Comparison of ENCODE assay signal across 15 cellular contexts in genomic region chr3:8488877-8489865, GRCh38. TPM values are rescaled to one million over a fixed set of nuclear protein-coding genes. Genes with fewer than 3 reads are reported as not detected.
DNase-seq lines count a peak whose midpoint lies in the region; ATAC-seq and TF ChIP-seq lines count a peak whose summit lies in the region.
"Had no signal": no experiment of that assay in that cellular context is flagged by ENCODE, and none has a peak within 500 bp of the region (broad histone marks: within the 10 kb centered on the region; RNA-seq: fewer than 3 reads in every experiment).

No MANE protein-coding gene starts in this region.

- H3K27ac ChIP-seq in gastroesophageal sphincter (peak overlapping the region in 3 of 4 donors; percentile 57 to 79 (median 76)), thoracic aorta (peak overlapping the region; percentile 92 to 96)

- no peak overlapping the region for H3K27ac Mint-ChIP-seq in activated T-helper 17 cell treated with anti-CD3 and anti-CD28 coated beads, Interleukin-2, amount 50 U/mL, for 72 hours
- H3K27ac Mint-ChIP-seq: activated CD4-positive, alpha-beta T cell treated with anti-CD3 and anti-CD28 coated beads, Interleukin-2, amount 10 ng/mL, durations not matched to agents 24 days and 14 days; CD4-positive, alpha-beta memory T cell; memory B cell; T-helper 17 cell had no signal

- H3K27me3 ChIP-seq in gastroesophageal sphincter (no peaks in the 10 kb centered on the region), thoracic aorta (replicated peaks; ENCODE audit: insufficient read depth) (no peaks in the 10 kb centered on the region)

- ATAC-seq in gastroesophageal sphincter (peak; percentile 48), thoracic aorta (ENCODE audit: insufficient number of reproducible peaks, low FRiP score, low read depth) (peak; percentile 24), HG02973 (IDR thresholded peaks at IDR 0.05; ENCODE audit: unreplicated experiment) (no peak), HG02610 (IDR thresholded peaks at IDR 0.05; ENCODE audit: unreplicated experiment) (no peak)
- ATAC-seq in activated T-helper 17 cell treated with anti-CD3 and anti-CD28 coated beads, Interleukin-2, amount 50 U/mL, for 72 hours (replicated peaks), result no peak
- ATAC-seq: T-helper 17 cell had no signal

- H3K4me3 ChIP-seq in NB4 (ENCODE audit: low read depth, low read length) (no peak overlapping the region), gastroesophageal sphincter (no peak overlapping the region), thoracic aorta (no peak overlapping the region)

- no peak for TF ChIP-seq EP300 in gastroesophageal sphincter (IDR thresholded peaks at IDR 0.05)

- TF ChIP-seq CTCF in NB4 (IDR thresholded peaks at IDR 0.05; ENCODE audit: low read depth, low read length) (no peak), gastroesophageal sphincter (IDR thresholded peaks at IDR 0.05) (no peak), thoracic aorta (IDR thresholded peaks at IDR 0.05) (no peak)

- no peaks in the 10 kb centered on the region for H3K4me1 Mint-ChIP-seq in activated T-helper 17 cell treated with anti-CD3 and anti-CD28 coated beads, Interleukin-2, amount 50 U/mL, for 72 hours
- H3K4me1 Mint-ChIP-seq: activated CD4-positive, alpha-beta T cell treated with anti-CD3 and anti-CD28 coated beads, Interleukin-2, amount 10 ng/mL, durations not matched to agents 24 days and 14 days; memory B cell; T-helper 17 cell had no signal

- no peaks in the 10 kb centered on the region for H3K9me3 Mint-ChIP-seq in activated T-helper 17 cell treated with anti-CD3 and anti-CD28 coated beads, Interleukin-2, amount 50 U/mL, for 72 hours
- H3K9me3 Mint-ChIP-seq: activated CD4-positive, alpha-beta T cell treated with anti-CD3 and anti-CD28 coated beads, Interleukin-2, amount 10 ng/mL, durations not matched to agents 24 days and 14 days; memory B cell had no signal

- H3K4me1 ChIP-seq in gastroesophageal sphincter (peaks cover 0 to 29% (median 7%) of the 10 kb centered on the region in 3 donors), thoracic aorta (ENCODE audit: control insufficient read depth in 1 of 2, low read depth in 2 of 2) (peaks cover 23 to 84% of the 10 kb centered on the region in 2 donors)

- no peak for TF ChIP-seq POLR2A in NB4 (IDR thresholded peaks at IDR 0.05; ENCODE audit: extremely low read depth, insufficient read length)
- no peak for TF ChIP-seq POLR2A in gastroesophageal sphincter (IDR thresholded peaks at IDR 0.05)

- no peaks in the 10 kb centered on the region for H3K36me3 ChIP-seq in gastroesophageal sphincter
- no peaks in the 10 kb centered on the region for H3K36me3 ChIP-seq in thoracic aorta

- no peak overlapping the region for H3K4me3 Mint-ChIP-seq in activated T-helper 17 cell treated with anti-CD3 and anti-CD28 coated beads, Interleukin-2, amount 50 U/mL, for 72 hours
- H3K4me3 Mint-ChIP-seq: activated CD4-positive, alpha-beta T cell treated with anti-CD3 and anti-CD28 coated beads, Interleukin-2, amount 10 ng/mL, durations not matched to agents 24 days and 14 days; CD4-positive, alpha-beta memory T cell; memory B cell; T-helper 17 cell had no signal

- H3K9me3 ChIP-seq in gastroesophageal sphincter (no peaks in the 10 kb centered on the region), thoracic aorta (no peaks in the 10 kb centered on the region)

- H3K36me3 Mint-ChIP-seq in activated T-helper 17 cell treated with anti-CD3 and anti-CD28 coated beads, Interleukin-2, amount 50 U/mL, for 72 hours (ENCODE audit: low read depth), result no peaks in the 10 kb centered on the region
- H3K36me3 Mint-ChIP-seq: CD4-positive, alpha-beta memory T cell; memory B cell had no signal

- WGBS in gastroesophageal sphincter (ENCODE audit: low coverage in 1 of 2), 2 donors, result 47 to 72% methylated on average over 6 to 7 of the region's 7 CpGs

- peaks cover 7% of the 10 kb centered on the region for H3K27me3 Mint-ChIP-seq in activated T-helper 17 cell treated with anti-CD3 and anti-CD28 coated beads, Interleukin-2, amount 50 U/mL, for 72 hours
- H3K27me3 Mint-ChIP-seq: memory B cell had no signal

- DNase-seq in NB4 (ENCODE audit: low read depth) (peak; percentile 8), SKM-1 treated with dmso at 0.1 percent for 144 hours (lab: John Stamatoyannopoulos, UW; ENCODE audit: unreplicated experiment) (peak; percentile 42), thoracic aorta (ENCODE audit: low spot score) (no peak)
- DNase-seq in stimulated activated CD4-positive, alpha-beta T cell treated with anti-CD3 and anti-CD28 coated beads, Interleukin-4, amount 100 ng/mL, for 1 hour, result no peak
- DNase-seq: activated CD4-positive, alpha-beta T cell treated with anti-CD3 and anti-CD28 coated beads, Interleukin-2, amount 10 ng/mL, durations not matched to agents 24 days and 14 days; activated T-cell treated with anti-CD3 and anti-CD28 coated beads, Interleukin-2, amount 50 U/mL, for 48 hours; CD4-positive, alpha-beta memory T cell; GDM1; NCI-H2081; T-helper 17 cell had no signal

RNA-seq across cellular contexts. Expression of gene LMCD1, which starts 12.5 kb away (rescaled TPM):
- 100 to 1,000 TPM in 2 of 4 donors, 10 to 100 TPM in 2; 17.6 to 318 (median 136) TPM for total RNA-seq in gastroesophageal sphincter
- 100 to 1,000 TPM; 813 to 852 TPM for total RNA-seq in thoracic aorta
- total RNA-seq in activated T-helper 17 cell treated with anti-CD3 and anti-CD28 coated beads, Interleukin-2, amount 50 U/mL, for 72 hours, result 1 to 10 TPM; 1.6 to 9.8 TPM

Comparison
In these comparisons a context has a peak if more than half of its experiments do, and no peak if none do; other contexts are left out.
1. DNase-seq: peak in NB4 (single experiment) and SKM-1 treated with dmso at 0.1 percent for 144 hours (single experiment); none in thoracic aorta (single experiment) and stimulated activated CD4-positive, alpha-beta T cell treated with anti-CD3 and anti-CD28 coated beads, Interleukin-4, amount 100 ng/mL, for 1 hour (single experiment).
2. ATAC-seq: peak in gastroesophageal sphincter (single experiment) and thoracic aorta (single experiment); none in HG02973 (single experiment), HG02610 (single experiment) and activated T-helper 17 cell treated with anti-CD3 and anti-CD28 coated beads, Interleukin-2, amount 50 U/mL, for 72 hours (single experiment).